16 cellular contexts compared by ENCODE assay signal in the genomic region with DNA sequence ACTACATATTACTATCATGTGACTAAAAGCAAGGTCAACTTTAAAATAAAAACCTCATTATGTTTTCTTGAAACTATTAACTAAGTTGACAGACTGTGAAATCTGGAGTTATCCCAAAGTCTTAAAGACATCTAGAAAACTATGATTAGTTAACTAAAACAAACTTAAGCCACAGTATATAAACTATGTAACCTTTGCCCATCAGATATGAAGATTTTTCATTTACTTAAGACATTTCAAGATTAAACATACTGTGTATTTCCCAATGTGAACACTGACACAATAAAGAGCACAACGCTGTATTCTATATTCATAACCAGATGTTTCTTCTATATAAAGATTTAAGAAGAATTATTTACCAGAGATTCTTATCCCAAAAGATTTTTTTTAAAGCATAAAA.
"Had no signal": no experiment of that assay in that cellular context is flagged by ENCODE, and none has a peak within 500 bp of the region (broad histone marks: within the 10 kb centered on the region; RNA-seq: fewer than 3 reads in every experiment).

No MANE protein-coding gene starts in this region.

- H3K27ac Mint-ChIP-seq: activated T-helper 2 cell treated with anti-CD3 and anti-CD28 coated beads, Interferon-gamma antibody, Interleukin-2, Interleukin-4, amounts not matched to agents 10 μg/mL and 5 μg/mL and 100 μg/mL, durations not matched to agents 14 hours and 24 hours and 36 hours had no signal

- FAIRE-seq: bronchial epithelial cell, endothelial cell of umbilical vein had no signal

- ATAC-seq: left lobe of liver; stimulated activated naive CD8-positive, alpha-beta T cell treated with anti-CD3 and anti-CD28 coated beads, Interleukin-15, Interleukin-2, amounts not matched to agents 100 U/mL and 50 U/mL, for 24 hours had no signal

- H3K9me3 Mint-ChIP-seq: activated naive CD4-positive, alpha-beta T cell treated with anti-CD3 and anti-CD28 coated beads, Interleukin-2, amount 50 U/mL, for 24 hours; activated T-helper 2 cell treated with anti-CD3 and anti-CD28 coated beads, Interferon-gamma antibody, Interleukin-2, Interleukin-4, amounts not matched to agents 10 μg/mL and 5 μg/mL and 100 μg/mL, durations not matched to agents 14 hours and 24 hours and 36 hours; immature natural killer cell had no signal

- H3K27me3 Mint-ChIP-seq: activated naive CD4-positive, alpha-beta T cell treated with anti-CD3 and anti-CD28 coated beads, Interleukin-2, amount 50 U/mL, for 24 hours had no signal

- DNase-seq: activated CD4-positive, alpha-beta T cell treated with anti-CD3 and anti-CD28 coated beads, Interleukin-2, amount 50 U/mL, for 1 hour; activated CD4-positive, CD25-positive, alpha-beta regulatory T cell; activated T-cell treated with anti-CD3 and anti-CD28 coated beads for 4 hours; amygdala; hypothalamus; immature natural killer cell; mammary epithelial cell; stimulated activated CD4-positive, alpha-beta T cell treated with anti-CD3 and anti-CD28 coated beads, Interleukin-2, amount 100 ng/mL, for 48 hours; stimulated activated CD8-positive, alpha-beta memory T cell treated with anti-CD3 and anti-CD28 coated beads, Interleukin-4, amount 100 ng/mL, for 48 hours; stimulated activated naive CD8-positive, alpha-beta T cell treated with anti-CD3 and anti-CD28 coated beads, Interleukin-15, Interleukin-2, amounts not matched to agents 100 U/mL and 50 U/mL, for 24 hours; T-helper 1 cell had no signal

- H3K4me1 Mint-ChIP-seq: activated naive CD4-positive, alpha-beta T cell treated with anti-CD3 and anti-CD28 coated beads, Interleukin-2, amount 50 U/mL, for 24 hours had no signal

- H3K4me3 Mint-ChIP-seq: activated naive CD4-positive, alpha-beta T cell treated with anti-CD3 and anti-CD28 coated beads, Interleukin-2, amount 50 U/mL, for 24 hours; immature natural killer cell had no signal
